Comparison of ENCODE assay signal across 1 cellular context in the genomic region with DNA sequence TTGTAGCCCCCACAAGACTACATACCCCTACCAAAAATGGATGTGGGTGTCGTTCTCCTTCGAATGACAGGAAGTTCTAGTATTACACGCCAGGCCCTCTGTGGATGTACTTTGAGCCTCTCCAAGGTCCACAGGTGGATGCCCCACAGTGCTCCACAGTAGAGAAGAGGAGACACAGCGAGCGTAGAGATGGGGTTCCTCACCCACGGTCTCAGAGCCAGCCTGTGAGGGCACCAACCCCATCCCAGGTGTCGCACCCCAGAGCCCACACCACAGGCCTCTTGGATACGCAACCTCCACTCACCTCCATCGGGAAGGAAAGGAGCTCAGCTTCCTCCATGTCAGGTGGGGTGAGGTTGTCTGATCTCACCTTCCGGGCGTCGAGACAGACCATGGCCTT.
TF ChIP-seq lines count a peak whose summit lies in the region.

No MANE protein-coding gene starts in this region.

TF ChIP-seq in IMR-90, 13 proteins besides CTCF, POLR2A, EP300 and RAD21:
- TF ChIP-seq MAZ (IDR thresholded peaks at IDR 0.05; ENCODE audit: borderline replicate concordance, low read depth, low read length) (no peak), USF2 (IDR thresholded peaks at IDR 0.05; ENCODE audit: low read depth, low read length) (no peak), BHLHE40 (IDR thresholded peaks at IDR 0.05; ENCODE audit: low read depth, low read length) (no peak), RFX5 (IDR thresholded peaks at IDR 0.05; ENCODE audit: low read depth, low read length) (no peak), SMC3 (IDR thresholded peaks at IDR 0.05; ENCODE audit: low read depth, low read length) (no peak), CHD1 (IDR thresholded peaks at IDR 0.05; ENCODE audit: low read depth, low read length) (no peak), CEBPB (IDR thresholded peaks at IDR 0.05; ENCODE audit: low read depth, low read length) (no peak), MAFK (IDR thresholded peaks at IDR 0.05; ENCODE audit: low read depth, low read length) (no peak), MXI1 (IDR thresholded peaks at IDR 0.05; ENCODE audit: borderline replicate concordance, low read depth, low read length) (no peak), NFE2L2 (IDR thresholded peaks at IDR 0.05; ENCODE audit: low read depth, low read length) (no peak)
- TF ChIP-seq, protein P1, sequence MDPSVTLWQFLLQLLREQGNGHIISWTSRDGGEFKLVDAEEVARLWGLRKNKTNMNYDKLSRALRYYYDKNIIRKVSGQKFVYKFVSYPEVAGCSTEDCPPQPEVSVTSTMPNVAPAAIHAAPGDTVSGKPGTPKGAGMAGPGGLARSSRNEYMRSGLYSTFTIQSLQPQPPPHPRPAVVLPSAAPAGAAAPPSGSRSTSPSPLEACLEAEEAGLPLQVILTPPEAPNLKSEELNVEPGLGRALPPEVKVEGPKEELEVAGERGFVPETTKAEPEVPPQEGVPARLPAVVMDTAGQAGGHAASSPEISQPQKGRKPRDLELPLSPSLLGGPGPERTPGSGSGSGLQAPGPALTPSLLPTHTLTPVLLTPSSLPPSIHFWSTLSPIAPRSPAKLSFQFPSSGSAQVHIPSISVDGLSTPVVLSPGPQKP (IDR thresholded peaks at IDR 0.05; ENCODE audit: borderline replicate concordance, low read depth, low read length), result no peak
